ENCODE assay signal across 28 cellular contexts in genomic region chr18:22197668-22198067, GRCh38. TPM values are rescaled to one million over a fixed set of nuclear protein-coding genes. Genes with fewer than 3 reads are reported as not detected.
DNase-seq lines count a peak whose midpoint lies in the region; ATAC-seq and TF ChIP-seq lines count a peak whose summit lies in the region.
"Had no signal": no experiment of that assay in that cellular context is flagged by ENCODE, and none has a peak within 500 bp of the region (broad histone marks: within the 10 kb centered on the region; RNA-seq: fewer than 3 reads in every experiment).

No MANE protein-coding gene starts in this region.

- no peaks in the 10 kb centered on the region for H3K27me3 ChIP-seq in heart left ventricle
- no peaks in the 10 kb centered on the region for H3K27me3 ChIP-seq in uterus
- H3K27me3 ChIP-seq: vagina had no signal

- H3K4me3 ChIP-seq in heart left ventricle (no peak overlapping the region), uterus (no peak overlapping the region)
- H3K4me3 ChIP-seq: PC-9, suprapubic skin, vagina had no signal

- H3K4me1 Mint-ChIP-seq in endothelial cell (ENCODE audit: unreplicated experiment) (peaks cover 52% of the 10 kb centered on the region), mesothelial cell of epicardium (peaks cover 64% of the 10 kb centered on the region)
- H3K4me1 Mint-ChIP-seq in activated CD4-positive, alpha-beta T cell treated with anti-CD3 and anti-CD28 coated beads for 36 hours, result no peaks in the 10 kb centered on the region
- H3K4me1 Mint-ChIP-seq: activated naive CD8-positive, alpha-beta T cell treated with anti-CD3 and anti-CD28 coated beads, Interleukin-2, amount 10 ng/mL, durations not matched to agents 7 days and 5 days; natural killer cell had no signal

- H3K27ac Mint-ChIP-seq in endothelial cell (ENCODE audit: unreplicated experiment) (no peak overlapping the region), mesothelial cell of epicardium (peak overlapping the region; percentile 85)
- no peak overlapping the region for H3K27ac Mint-ChIP-seq in activated CD4-positive, alpha-beta T cell treated with anti-CD3 and anti-CD28 coated beads for 36 hours
- H3K27ac Mint-ChIP-seq: activated naive CD8-positive, alpha-beta T cell treated with anti-CD3 and anti-CD28 coated beads, Interleukin-2, amount 10 ng/mL, durations not matched to agents 7 days and 5 days; natural killer cell had no signal

- peak in 2 of 4 donors; percentile 5 for ATAC-seq in heart left ventricle
- no peak for ATAC-seq in Right ventricle myocardium inferior
- ATAC-seq in activated CD4-positive, alpha-beta T cell treated with anti-CD3 and anti-CD28 coated beads for 36 hours, result no peak
- ATAC-seq in HG02571 (IDR thresholded peaks at IDR 0.05; ENCODE audit: unreplicated experiment), result no peak
- ATAC-seq: natural killer cell had no signal

- TF ChIP-seq CTCF in heart left ventricle (IDR thresholded peaks at IDR 0.05) (no peak), endothelial cell (IDR thresholded peaks at IDR 0.05; ENCODE audit: unreplicated experiment) (no peak), mesothelial cell of epicardium (IDR thresholded peaks at IDR 0.05; ENCODE audit: unreplicated experiment) (no peak), uterus (IDR thresholded peaks at IDR 0.05) (no peak)

- H3K9me3 Mint-ChIP-seq in endothelial cell (ENCODE audit: unreplicated experiment) (no peaks in the 10 kb centered on the region), mesothelial cell of epicardium (no peaks in the 10 kb centered on the region)
- no peaks in the 10 kb centered on the region for H3K9me3 Mint-ChIP-seq in activated CD4-positive, alpha-beta T cell treated with anti-CD3 and anti-CD28 coated beads for 36 hours (ENCODE audit: low read depth)
- H3K9me3 Mint-ChIP-seq: activated naive CD8-positive, alpha-beta T cell treated with anti-CD3 and anti-CD28 coated beads, Interleukin-2, amount 10 ng/mL, durations not matched to agents 7 days and 5 days; brain; natural killer cell had no signal

- 50 to 68% (median 60%) methylated on average over 2 of the region's 2 CpGs for WGBS in heart left ventricle, 4 donors

- DNase-seq in heart left ventricle, result no peak
- no peak for DNase-seq in Right ventricle myocardium inferior (ENCODE audit: missing footprints)
- no peak for DNase-seq in endothelial cell (ENCODE audit: low spot score)
- DNase-seq in mesothelial cell of epicardium (ENCODE audit: low spot score in 2 of 2, unreplicated experiment in 2 of 2), result no peak
- no peak for DNase-seq in uterus
- DNase-seq in activated CD4-positive, alpha-beta T cell treated with anti-CD3 and anti-CD28 coated beads for 36 hours, result no peak
- no peak for DNase-seq in islet precursor cell
- DNase-seq: activated CD4-positive, alpha-beta T cell treated with anti-CD3 and anti-CD28 coated beads for 48 hours; activated gamma-delta T cell; activated naive CD8-positive, alpha-beta T cell treated with anti-CD3 and anti-CD28 coated beads, Interleukin-2, amount 10 ng/mL, durations not matched to agents 7 days and 5 days; activated T-cell treated with anti-CD3 and anti-CD28 coated beads, Interleukin-2, amount 50 U/mL, for 1 hour; DND-41; GF-D8; HCEC 1CT; Karpas-422; natural killer cell; NCI-H1436; NCI-H2081; NCI-H2227 treated with DMSO at 0.1 percent for 48 hours; NCI-H526 treated with DMSO at 0.1 percent for 48 hours; PC-9; SHP77; stimulated activated naive CD4-positive, alpha-beta T cell; T-helper 2 cell had no signal

- H3K4me1 ChIP-seq in heart left ventricle, result peaks cover 5 to 97% (median 64%) of the 10 kb centered on the region in 12 donors
- H3K4me1 ChIP-seq in uterus, result peaks cover 6 to 18% of the 10 kb centered on the region in 2 donors
- H3K4me1 ChIP-seq: suprapubic skin, vagina had no signal

- POLR2A ChIA-PET in activated CD4-positive, alpha-beta T cell treated with anti-CD3 and anti-CD28 coated beads for 36 hours (lab: Charles Lee), result no interaction called here

- peak overlapping the region in 11 of 12 donors; percentile 29 to 100 (median 59) for H3K27ac ChIP-seq in heart left ventricle
- H3K27ac ChIP-seq in uterus, result peak overlapping the region; percentile 52 to 54
- H3K27ac ChIP-seq: PC-9, suprapubic skin, vagina had no signal

- CTCF ChIA-PET in activated CD4-positive, alpha-beta T cell treated with anti-CD3 and anti-CD28 coated beads for 36 hours (lab: Charles Lee), result no interaction called here

- no peaks in the 10 kb centered on the region for H3K9me3 ChIP-seq in heart left ventricle
- no peaks in the 10 kb centered on the region for H3K9me3 ChIP-seq in uterus
- H3K9me3 ChIP-seq: suprapubic skin, vagina had no signal

- H3K4me3 Mint-ChIP-seq in endothelial cell (ENCODE audit: unreplicated experiment), result peak overlapping the region; percentile 57
- no peak overlapping the region for H3K4me3 Mint-ChIP-seq in mesothelial cell of epicardium
- H3K4me3 Mint-ChIP-seq in activated CD4-positive, alpha-beta T cell treated with anti-CD3 and anti-CD28 coated beads for 36 hours, result no peak overlapping the region
- H3K4me3 Mint-ChIP-seq: activated naive CD8-positive, alpha-beta T cell treated with anti-CD3 and anti-CD28 coated beads, Interleukin-2, amount 10 ng/mL, durations not matched to agents 7 days and 5 days; brain; natural killer cell had no signal

- no peak for TF ChIP-seq POLR2A in heart left ventricle (IDR thresholded peaks at IDR 0.05)
- TF ChIP-seq POLR2A in uterus (IDR thresholded peaks at IDR 0.05), result no peak

- intact Hi-C loops in heart left ventricle (cut with DNase I), result loop anchor here in 1 of 10 donors (10.0 kb wide), 1 partner anchor 147 kb away; no protein-coding TSS in a partner anchor
- intact Hi-C loops in Right ventricle myocardium inferior (cut with DNase I), result no loop called here
- intact Hi-C loops in uterus (cut with DNase I; ENCODE audit: low total_unique reads), result no loop called here
- intact Hi-C loops in activated CD4-positive, alpha-beta T cell treated with anti-CD3 and anti-CD28 coated beads for 36 hours (cut with DNase I, micrococcal nuclease), result no loop called here

- H3K36me3 ChIP-seq in heart left ventricle, result peaks cover 0 to 68% (median 21%) of the 10 kb centered on the region in 9 donors
- H3K36me3 ChIP-seq in uterus, result no peaks in the 10 kb centered on the region
- H3K36me3 ChIP-seq: suprapubic skin, vagina had no signal

- H3K36me3 Mint-ChIP-seq in endothelial cell (ENCODE audit: low read depth, unreplicated experiment) (peaks cover 23% of the 10 kb centered on the region), mesothelial cell of epicardium (peaks cover 47% of the 10 kb centered on the region)
- H3K36me3 Mint-ChIP-seq in activated CD4-positive, alpha-beta T cell treated with anti-CD3 and anti-CD28 coated beads for 36 hours (ENCODE audit: low read depth), result no peaks in the 10 kb centered on the region
- H3K36me3 Mint-ChIP-seq: activated naive CD8-positive, alpha-beta T cell treated with anti-CD3 and anti-CD28 coated beads, Interleukin-2, amount 10 ng/mL, durations not matched to agents 7 days and 5 days; brain; natural killer cell had no signal

- H3K27me3 Mint-ChIP-seq in endothelial cell (ENCODE audit: unreplicated experiment), result peaks cover 4% of the 10 kb centered on the region
- H3K27me3 Mint-ChIP-seq in mesothelial cell of epicardium (ENCODE audit: low read depth), result no peaks in the 10 kb centered on the region
- H3K27me3 Mint-ChIP-seq in activated CD4-positive, alpha-beta T cell treated with anti-CD3 and anti-CD28 coated beads for 36 hours, result peaks cover 11% of the 10 kb centered on the region

RNA-seq across cellular contexts. Expression of gene GATA6, which starts 28.3 kb away (rescaled TPM):
- 10 to 100 TPM; 44.9 to 97.7 (median 76.3) TPM for total RNA-seq in heart left ventricle
- 10 to 100 TPM; 42.1 to 52.6 TPM for polyA plus RNA-seq in heart left ventricle
- total RNA-seq in Right ventricle myocardium inferior, result 56.3 TPM
- 23.8 TPM for total RNA-seq in endothelial cell (ENCODE audit: unreplicated experiment)
- total RNA-seq in mesothelial cell of epicardium, result 99.0 to 108 TPM (median 106 TPM) in 3 replicates
- 10 to 100 TPM; 28.2 to 59.6 (median 39.5) TPM for total RNA-seq in uterus
- total RNA-seq in activated CD4-positive, alpha-beta T cell treated with anti-CD3 and anti-CD28 coated beads for 36 hours, result not detected

Comparison
In these comparisons a context has a peak if more than half of its experiments do, and no peak if none do; other contexts are left out.
1. RNA of gene GATA6, which starts 28.3 kb away (total RNA-seq): 99.0 to 108 TPM in mesothelial cell of epicardium, 44.9 to 97.7 TPM in heart left ventricle, 56.3 TPM in Right ventricle myocardium inferior (single experiment), 28.2 to 59.6 TPM in uterus and 23.8 TPM in endothelial cell (single experiment); not detected in activated CD4-positive, alpha-beta T cell treated with anti-CD3 and anti-CD28 coated beads for 36 hours; every median in the first group is over 10 times any median in the second.